In the genomic region with DNA sequence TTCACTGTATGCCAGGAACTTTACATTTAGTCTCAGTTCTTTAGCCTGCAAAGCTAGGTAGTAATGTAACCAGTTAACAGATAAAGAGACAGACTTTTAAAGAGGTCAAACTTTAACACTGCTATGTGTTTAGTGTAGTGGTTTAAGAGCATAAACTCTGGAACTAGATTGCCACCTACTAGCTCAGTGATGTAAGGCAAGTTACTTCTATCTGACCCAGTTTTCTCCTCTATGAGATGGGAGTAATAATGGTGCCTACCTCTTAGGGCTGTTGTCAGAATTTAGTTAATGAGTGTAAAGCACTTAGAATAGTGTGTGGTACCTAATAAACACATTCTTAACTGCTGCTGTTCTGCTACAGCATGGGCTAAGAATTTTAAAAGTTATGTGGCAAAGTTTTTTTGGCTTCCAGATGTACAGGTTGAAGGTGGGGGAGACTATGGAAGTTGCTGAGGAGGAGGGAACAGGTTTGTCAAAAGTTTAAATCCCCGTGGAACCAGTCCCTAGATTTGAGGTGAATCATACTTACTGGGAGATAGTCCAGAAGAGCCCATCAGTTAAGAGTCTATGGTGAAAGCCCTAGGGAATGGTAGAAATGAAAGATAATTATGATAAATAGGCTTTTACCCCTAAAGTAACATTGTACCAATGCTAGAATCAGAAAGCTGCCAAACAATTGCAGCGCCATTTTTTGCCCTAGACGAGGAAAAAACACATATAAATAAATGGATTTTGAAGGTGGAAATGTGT, we compare ENCODE assay signal across 16 cellular contexts. TPM values are rescaled to one million over a fixed set of nuclear protein-coding genes. Genes with fewer than 3 reads are reported as not detected.
DNase-seq lines count a peak whose midpoint lies in the region; ATAC-seq and TF ChIP-seq lines count a peak whose summit lies in the region.
"Had no signal": no experiment of that assay in that cellular context is flagged by ENCODE, and none has a peak within 500 bp of the region (broad histone marks: within the 10 kb centered on the region; RNA-seq: fewer than 3 reads in every experiment).

No MANE protein-coding gene starts in this region.

- H3K27me3 ChIP-seq in CD4-positive, alpha-beta T cell (ENCODE audit: control insufficient read depth, insufficient read depth, low read length), result no peaks in the 10 kb centered on the region
- H3K27me3 ChIP-seq in Loucy (ENCODE audit: insufficient read depth, low read length, poor library complexity, severe bottlenecking), result no peaks in the 10 kb centered on the region
- H3K27me3 ChIP-seq: BE2C, esophagus muscularis mucosa, upper lobe of right lung had no signal

- intact Hi-C loops in CD4-positive, alpha-beta T cell (cut with DNase I, micrococcal nuclease), result no loop called here

- no peaks in the 10 kb centered on the region for H3K9me3 ChIP-seq in CD4-positive, alpha-beta T cell (ENCODE audit: control insufficient read depth, low read length)
- H3K9me3 ChIP-seq in Loucy (ENCODE audit: insufficient read depth, low read depth, low read length), result no peaks in the 10 kb centered on the region
- H3K9me3 ChIP-seq: BE2C, esophagus muscularis mucosa, upper lobe of right lung had no signal

- H3K4me1 Mint-ChIP-seq in CD4-positive, alpha-beta T cell (ENCODE audit: low read depth), result peaks cover 80% of the 10 kb centered on the region
- peaks cover 53% of the 10 kb centered on the region for H3K4me1 Mint-ChIP-seq in mesothelial cell of epicardium
- peaks cover 14% of the 10 kb centered on the region for H3K4me1 Mint-ChIP-seq in T-helper 2 cell treated with Interferon-gamma antibody and Interleukin-4, amounts not matched to agents 5 μg/mL and 100 μg/mL, for 36 hours (ENCODE audit: low read depth)

- no peak for DNase-seq in CD4-positive, alpha-beta T cell
- DNase-seq in cardiac fibroblast (ENCODE audit: low read depth in 2 of 2) (peak; percentile 36 to 53), mesothelial cell of epicardium (ENCODE audit: low spot score in 2 of 2, unreplicated experiment in 2 of 2) (no peak), NCI-H748 (lab: John Stamatoyannopoulos, UW; ENCODE audit: unreplicated experiment) (no peak), UCSD-AML1 (lab: John Stamatoyannopoulos, UW; ENCODE audit: unreplicated experiment) (no peak)
- no peak for DNase-seq in T-helper 2 cell treated with Interferon-gamma antibody and Interleukin-4, amounts not matched to agents 5 μg/mL and 100 μg/mL, for 36 hours (ENCODE audit: low spot score)
- DNase-seq: BE2C, NCI-H187, upper lobe of right lung, WERI-Rb-1 had no signal

- no peak overlapping the region for H3K4me3 ChIP-seq in Loucy (ENCODE audit: low read length, poor library complexity, severe bottlenecking)
- H3K4me3 ChIP-seq in cardiac fibroblast (replicated peaks in 1 of 2; ENCODE audit: low read depth in 2 of 2, low read length in 2 of 2), result no peak overlapping the region
- H3K4me3 ChIP-seq: esophagus muscularis mucosa, SK-N-MC, upper lobe of right lung had no signal

- no peak overlapping the region for H3K4me3 Mint-ChIP-seq in CD4-positive, alpha-beta T cell
- H3K4me3 Mint-ChIP-seq in mesothelial cell of epicardium, result no peak overlapping the region
- no peak overlapping the region for H3K4me3 Mint-ChIP-seq in T-helper 2 cell treated with Interferon-gamma antibody and Interleukin-4, amounts not matched to agents 5 μg/mL and 100 μg/mL, for 36 hours
- H3K4me3 Mint-ChIP-seq: activated naive CD4-positive, alpha-beta T cell treated with anti-CD3 and anti-CD28 coated beads, Interleukin-2, amount 50 U/mL, for 24 hours had no signal

- H3K9me3 Mint-ChIP-seq in CD4-positive, alpha-beta T cell, result no peaks in the 10 kb centered on the region
- no peaks in the 10 kb centered on the region for H3K9me3 Mint-ChIP-seq in mesothelial cell of epicardium
- no peaks in the 10 kb centered on the region for H3K9me3 Mint-ChIP-seq in T-helper 2 cell treated with Interferon-gamma antibody and Interleukin-4, amounts not matched to agents 5 μg/mL and 100 μg/mL, for 36 hours
- H3K9me3 Mint-ChIP-seq: activated naive CD4-positive, alpha-beta T cell treated with anti-CD3 and anti-CD28 coated beads, Interleukin-2, amount 50 U/mL, for 24 hours had no signal

- no peak overlapping the region for H3K9ac ChIP-seq in Loucy (ENCODE audit: low read depth, low read length, poor library complexity, severe bottlenecking)
- H3K9ac ChIP-seq: KMS-11 had no signal

- H3K27me3 Mint-ChIP-seq in CD4-positive, alpha-beta T cell, result no peaks in the 10 kb centered on the region
- no peaks in the 10 kb centered on the region for H3K27me3 Mint-ChIP-seq in mesothelial cell of epicardium (ENCODE audit: low read depth)
- no peaks in the 10 kb centered on the region for H3K27me3 Mint-ChIP-seq in T-helper 2 cell treated with Interferon-gamma antibody and Interleukin-4, amounts not matched to agents 5 μg/mL and 100 μg/mL, for 36 hours (ENCODE audit: low read depth)
- H3K27me3 Mint-ChIP-seq: activated naive CD4-positive, alpha-beta T cell treated with anti-CD3 and anti-CD28 coated beads, Interleukin-2, amount 50 U/mL, for 24 hours had no signal

- no peak for TF ChIP-seq CTCF in CD4-positive, alpha-beta T cell (IDR thresholded peaks at IDR 0.05)
- TF ChIP-seq CTCF in Loucy (conservative IDR thresholded peaks at IDR 0.05; ENCODE audit: low read length) (no peak), cardiac fibroblast (IDR thresholded peaks at IDR 0.05; ENCODE audit: low read depth, low read length) (no peak), mesothelial cell of epicardium (IDR thresholded peaks at IDR 0.05; ENCODE audit: unreplicated experiment) (no peak)

- H3F3A ChIP-seq in Loucy (ENCODE audit: low read depth), result no peaks in the 10 kb centered on the region

- POLR2A ChIA-PET in CD4-positive, alpha-beta T cell (lab: Charles Lee), result interaction anchor here (1.2 kb wide), 1 partner anchor 13 kb away, joined by 4 read pairs; no protein-coding TSS in a partner anchor

- peak; percentile 43 for ATAC-seq in CD4-positive, alpha-beta T cell (ENCODE audit: poor library complexity)
- ATAC-seq in GM21447 (IDR thresholded peaks at IDR 0.05; ENCODE audit: unreplicated experiment), result no peak
- ATAC-seq: upper lobe of right lung had no signal

- peaks cover 85% of the 10 kb centered on the region for H4K20me1 ChIP-seq in Loucy (ENCODE audit: insufficient read depth, low read length, poor library complexity, severe bottlenecking)

- H3K36me3 Mint-ChIP-seq in CD4-positive, alpha-beta T cell (ENCODE audit: low read depth), result peaks cover 38% of the 10 kb centered on the region
- H3K36me3 Mint-ChIP-seq in mesothelial cell of epicardium, result peaks cover 7% of the 10 kb centered on the region
- peaks cover 22% of the 10 kb centered on the region for H3K36me3 Mint-ChIP-seq in T-helper 2 cell treated with Interferon-gamma antibody and Interleukin-4, amounts not matched to agents 5 μg/mL and 100 μg/mL, for 36 hours (ENCODE audit: low read depth)

- no peak overlapping the region for H3K27ac Mint-ChIP-seq in CD4-positive, alpha-beta T cell
- peak overlapping the region; percentile 84 for H3K27ac Mint-ChIP-seq in mesothelial cell of epicardium
- H3K27ac Mint-ChIP-seq in T-helper 2 cell treated with Interferon-gamma antibody and Interleukin-4, amounts not matched to agents 5 μg/mL and 100 μg/mL, for 36 hours, result no peak overlapping the region
- H3K27ac Mint-ChIP-seq: activated naive CD4-positive, alpha-beta T cell treated with anti-CD3 and anti-CD28 coated beads, Interleukin-2, amount 50 U/mL, for 24 hours had no signal

- H3K79me2 ChIP-seq in Loucy (ENCODE audit: insufficient read depth, low read length), result peaks cover 93% of the 10 kb centered on the region

- H3K36me3 ChIP-seq in Loucy (ENCODE audit: insufficient read depth, low read length), result peaks cover 7% of the 10 kb centered on the region; the same call in 1 of the 2 replicates
- H3K36me3 ChIP-seq: BE2C, upper lobe of right lung had no signal

- H3K4me2 ChIP-seq in Loucy (ENCODE audit: low read depth, low read length, poor library complexity, severe bottlenecking), result peak overlapping the region; percentile 30
- H3K4me2 ChIP-seq: KMS-11 had no signal

- H3K27ac ChIP-seq in CD4-positive, alpha-beta T cell (ENCODE audit: low read depth, low read length), result no peak overlapping the region
- H3K27ac ChIP-seq: esophagus muscularis mucosa, KMS-11, SK-N-MC, upper lobe of right lung had no signal

- H3K9me2 ChIP-seq in Loucy (replicated peaks; ENCODE audit: low read depth, low read length), result no peaks in the 10 kb centered on the region

- no peak overlapping the region for H2AFZ ChIP-seq in Loucy (ENCODE audit: low read length)

- peaks cover 56% of the 10 kb centered on the region for H3K4me1 ChIP-seq in Loucy (ENCODE audit: insufficient read depth, low read length, poor library complexity, severe bottlenecking)

- CTCF ChIA-PET in CD4-positive, alpha-beta T cell (lab: Charles Lee), result interaction anchor here (0.6 to 0.9 kb wide), 2 partner anchors 10 to 182 kb away, joined by 3 read pairs; no protein-coding TSS in a partner anchor

RNA-seq across cellular contexts. Expression of gene TSC22D2, which starts 13.9 kb away (rescaled TPM):
- 10 to 100 TPM; 47.3 to 49.3 TPM for total RNA-seq in CD4-positive, alpha-beta T cell
- 68.7 to 73.2 TPM (median 71.2 TPM) in 3 replicates for total RNA-seq in mesothelial cell of epicardium

Comparison
In these comparisons a context has a peak if more than half of its experiments do, and no peak if none do; other contexts are left out.
1. DNase-seq: peak in cardiac fibroblast (2 of 2); none in CD4-positive, alpha-beta T cell (0 of 10), mesothelial cell of epicardium (0 of 2), NCI-H748 (single experiment), T-helper 2 cell treated with Interferon-gamma antibody and Interleukin-4, amounts not matched to agents 5 μg/mL and 100 μg/mL, for 36 hours (single experiment) and UCSD-AML1 (single experiment).